ENCODE assay signal across 32 cellular contexts in the genomic region with DNA sequence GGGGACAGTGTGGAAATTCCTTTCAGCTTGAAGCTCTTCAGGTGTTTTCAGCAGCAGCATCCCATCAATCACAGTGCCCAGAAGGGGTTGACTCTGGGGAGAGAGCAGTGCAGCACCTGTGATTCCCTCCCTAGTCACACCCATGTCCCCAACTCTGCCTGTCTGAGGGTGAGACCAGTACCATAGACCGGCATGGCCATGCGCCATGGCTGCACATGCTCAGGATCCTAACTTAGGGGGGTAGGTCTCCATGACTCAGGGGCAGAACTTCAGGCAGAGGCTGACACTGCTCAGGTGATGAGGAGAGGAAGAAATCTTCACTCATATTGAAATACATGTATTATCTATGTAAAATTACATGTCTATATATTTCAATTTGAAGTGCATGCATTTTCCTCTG. TPM values are rescaled to one million over a fixed set of nuclear protein-coding genes. Genes with fewer than 3 reads are reported as not detected.
"Had no signal": no experiment of that assay in that cellular context is flagged by ENCODE, and none has a peak within 500 bp of the region (broad histone marks: within the 10 kb centered on the region; RNA-seq: fewer than 3 reads in every experiment).

No MANE protein-coding gene starts in this region.

- H3K4me1 ChIP-seq: pancreas, psoas muscle, spleen, suprapubic skin, testis, tibial artery, transverse colon, upper lobe of right lung, uterus had no signal

- H3K36me3 ChIP-seq: neutrophil, pancreas, spleen, suprapubic skin, tibial artery, transverse colon, uterus had no signal

- H3K9me3 ChIP-seq: neutrophil, pancreas, psoas muscle, right lobe of liver, spleen, suprapubic skin, testis, tibial artery, transverse colon, upper lobe of right lung, uterus had no signal

- H3K4me3 Mint-ChIP-seq: naive thymus-derived CD8-positive, alpha-beta T cell; natural killer cell treated with Interleukin-12 subunit alpha and Interleukin-12 subunit beta and Interleukin-15 and Interleukin-18, amount 100 ng/mL, for 72 hours; nephron progenitor cell; neural crest cell; stimulated activated memory B cell treated with anti-CD40 and anti-IgM and Interleukin-4, amounts not matched to agents 10 μg/mL and 1 μg/mL and 100 μg/mL, for 72 hours; stimulated activated naive CD8-positive, alpha-beta T cell treated with anti-CD3 and anti-CD28 coated beads, Interleukin-15, amount 100 ng/mL, for 72 hours; type B pancreatic cell had no signal

- DNase-seq: naive thymus-derived CD8-positive, alpha-beta T cell; nephron progenitor cell; nucleus accumbens; psoas muscle; right cardiac atrium; spleen; stimulated activated CD4-positive, alpha-beta T cell treated with anti-CD3 and anti-CD28 coated beads, Interleukin-12 subunit alpha, Interleukin-12 subunit beta, amount 100 ng/mL, for 4 hours; stimulated activated CD4-positive, alpha-beta T cell treated with anti-CD3 and anti-CD28 coated beads, Interleukin-1b, Interleukin-23, amount 100 ng/mL, for 48 hours; stimulated activated CD4-positive, alpha-beta T cell treated with anti-CD3 and anti-CD28 coated beads, Interleukin-4, amount 100 ng/mL, for 1 hour; stimulated activated CD4-positive, alpha-beta T cell treated with anti-CD3 and anti-CD28 coated beads, Interleukin-4, amount 100 ng/mL, for 4 hours; stimulated activated CD8-positive, alpha-beta memory T cell treated with anti-CD3 and anti-CD28 coated beads, Interleukin-4, amount 100 ng/mL, for 48 hours; stimulated activated naive CD4-positive, alpha-beta T cell; stimulated activated naive CD8-positive, alpha-beta T cell treated with anti-CD3 and anti-CD28 coated beads, Interleukin-15, amount 100 ng/mL, for 72 hours; stimulated activated naive CD8-positive, alpha-beta T cell treated with anti-CD3 and anti-CD28 coated beads, Interleukin-15, Interleukin-2, amounts not matched to agents 100 U/mL and 50 U/mL, for 24 hours; substantia nigra; testis; tibial artery; transverse colon; uterus had no signal

- H3K27ac Mint-ChIP-seq: naive thymus-derived CD8-positive, alpha-beta T cell; natural killer cell treated with Interleukin-12 subunit alpha and Interleukin-12 subunit beta and Interleukin-15 and Interleukin-18, amount 100 ng/mL, for 72 hours; nephron progenitor cell; progenitor cell of endocrine pancreas; stimulated activated memory B cell treated with anti-CD40 and anti-IgM and Interleukin-4, amounts not matched to agents 10 μg/mL and 1 μg/mL and 100 μg/mL, for 72 hours; stimulated activated naive CD8-positive, alpha-beta T cell treated with anti-CD3 and anti-CD28 coated beads, Interleukin-15, amount 100 ng/mL, for 72 hours; type B pancreatic cell had no signal

- H3K27me3 ChIP-seq: pancreas, right lobe of liver, testis, transverse colon, upper lobe of right lung had no signal

- H3K9me3 Mint-ChIP-seq: natural killer cell treated with Interleukin-12 subunit alpha and Interleukin-12 subunit beta and Interleukin-15 and Interleukin-18, amount 100 ng/mL, for 72 hours; nephron progenitor cell; neural crest cell; type B pancreatic cell had no signal

- H3K4me1 Mint-ChIP-seq: naive thymus-derived CD8-positive, alpha-beta T cell; neural crest cell; stimulated activated memory B cell treated with anti-CD40 and anti-IgM and Interleukin-4, amounts not matched to agents 10 μg/mL and 1 μg/mL and 100 μg/mL, for 72 hours; stimulated activated naive CD8-positive, alpha-beta T cell treated with anti-CD3 and anti-CD28 coated beads, Interleukin-15, amount 100 ng/mL, for 72 hours had no signal

- H3K4me3 ChIP-seq: pancreas, psoas muscle, right lobe of liver, skin epidermis, smooth muscle cell, spleen, suprapubic skin, testis, tibial artery, transverse colon, upper lobe of right lung, uterus had no signal

- ATAC-seq: naive thymus-derived CD8-positive, alpha-beta T cell; natural killer cell treated with Interleukin-12 subunit alpha and Interleukin-12 subunit beta and Interleukin-15 and Interleukin-18, amount 100 ng/mL, for 72 hours; pancreas; psoas muscle; right cardiac atrium; stimulated activated memory B cell treated with anti-CD40 and anti-IgM and Interleukin-4, amounts not matched to agents 10 μg/mL and 1 μg/mL and 100 μg/mL, for 72 hours; stimulated activated naive CD8-positive, alpha-beta T cell treated with anti-CD3 and anti-CD28 coated beads, Interleukin-15, amount 100 ng/mL, for 72 hours; stimulated activated naive CD8-positive, alpha-beta T cell treated with anti-CD3 and anti-CD28 coated beads, Interleukin-15, Interleukin-2, amounts not matched to agents 100 U/mL and 50 U/mL, for 24 hours; upper lobe of right lung had no signal

- H3K36me3 Mint-ChIP-seq: naive thymus-derived CD8-positive, alpha-beta T cell; natural killer cell treated with Interleukin-12 subunit alpha and Interleukin-12 subunit beta and Interleukin-15 and Interleukin-18, amount 100 ng/mL, for 72 hours; stimulated activated memory B cell treated with anti-CD40 and anti-IgM and Interleukin-4, amounts not matched to agents 10 μg/mL and 1 μg/mL and 100 μg/mL, for 72 hours; type B pancreatic cell had no signal

- H3K27ac ChIP-seq: neutrophil, pancreas, psoas muscle, right lobe of liver, skin epidermis, spleen, suprapubic skin, testis, tibial artery, transverse colon, upper lobe of right lung, uterus had no signal

RNA-seq across cellular contexts. Expression of a gene that starts 19.9 kb away (rescaled TPM):
- total RNA-seq: naive thymus-derived CD8-positive, alpha-beta T cell; osteocyte; progenitor cell of endocrine pancreas; smooth muscle cell had no signal
